ENCODE assay signal across 1 cellular context in genomic region chr7:96321670-96322372, GRCh38.
TF ChIP-seq lines count a peak whose summit lies in the region.

TSS of gene SLC25A13 (minus strand) at chr7:96322098. CDS start at chr7:96321956, 142 bp downstream.

TF ChIP-seq in GM23338, 12 proteins besides CTCF, POLR2A, EP300 and RAD21 (continued from another document):
- TF ChIP-seq, protein P1, sequence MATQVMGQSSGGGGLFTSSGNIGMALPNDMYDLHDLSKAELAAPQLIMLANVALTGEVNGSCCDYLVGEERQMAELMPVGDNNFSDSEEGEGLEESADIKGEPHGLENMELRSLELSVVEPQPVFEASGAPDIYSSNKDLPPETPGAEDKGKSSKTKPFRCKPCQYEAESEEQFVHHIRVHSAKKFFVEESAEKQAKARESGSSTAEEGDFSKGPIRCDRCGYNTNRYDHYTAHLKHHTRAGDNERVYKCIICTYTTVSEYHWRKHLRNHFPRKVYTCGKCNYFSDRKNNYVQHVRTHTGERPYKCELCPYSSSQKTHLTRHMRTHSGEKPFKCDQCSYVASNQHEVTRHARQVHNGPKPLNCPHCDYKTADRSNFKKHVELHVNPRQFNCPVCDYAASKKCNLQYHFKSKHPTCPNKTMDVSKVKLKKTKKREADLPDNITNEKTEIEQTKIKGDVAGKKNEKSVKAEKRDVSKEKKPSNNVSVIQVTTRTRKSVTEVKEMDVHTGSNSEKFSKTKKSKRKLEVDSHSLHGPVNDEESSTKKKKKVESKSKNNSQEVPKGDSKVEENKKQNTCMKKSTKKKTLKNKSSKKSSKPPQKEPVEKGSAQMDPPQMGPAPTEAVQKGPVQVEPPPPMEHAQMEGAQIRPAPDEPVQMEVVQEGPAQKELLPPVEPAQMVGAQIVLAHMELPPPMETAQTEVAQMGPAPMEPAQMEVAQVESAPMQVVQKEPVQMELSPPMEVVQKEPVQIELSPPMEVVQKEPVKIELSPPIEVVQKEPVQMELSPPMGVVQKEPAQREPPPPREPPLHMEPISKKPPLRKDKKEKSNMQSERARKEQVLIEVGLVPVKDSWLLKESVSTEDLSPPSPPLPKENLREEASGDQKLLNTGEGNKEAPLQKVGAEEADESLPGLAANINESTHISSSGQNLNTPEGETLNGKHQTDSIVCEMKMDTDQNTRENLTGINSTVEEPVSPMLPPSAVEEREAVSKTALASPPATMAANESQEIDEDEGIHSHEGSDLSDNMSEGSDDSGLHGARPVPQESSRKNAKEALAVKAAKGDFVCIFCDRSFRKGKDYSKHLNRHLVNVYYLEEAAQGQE (IDR thresholded peaks at IDR 0.05; ENCODE audit: unreplicated experiment): peak; percentile 85
- TF ChIP-seq EZH2phosphoT487 (IDR thresholded peaks at IDR 0.05; ENCODE audit: unreplicated experiment) (no peak), NANOG (IDR thresholded peaks at IDR 0.05; ENCODE audit: borderline replicate concordance) (no peak), ZNF114 (CRISPR knock-in tag; IDR thresholded peaks at IDR 0.05) (no peak)
- TF ChIP-seq, protein P2, sequence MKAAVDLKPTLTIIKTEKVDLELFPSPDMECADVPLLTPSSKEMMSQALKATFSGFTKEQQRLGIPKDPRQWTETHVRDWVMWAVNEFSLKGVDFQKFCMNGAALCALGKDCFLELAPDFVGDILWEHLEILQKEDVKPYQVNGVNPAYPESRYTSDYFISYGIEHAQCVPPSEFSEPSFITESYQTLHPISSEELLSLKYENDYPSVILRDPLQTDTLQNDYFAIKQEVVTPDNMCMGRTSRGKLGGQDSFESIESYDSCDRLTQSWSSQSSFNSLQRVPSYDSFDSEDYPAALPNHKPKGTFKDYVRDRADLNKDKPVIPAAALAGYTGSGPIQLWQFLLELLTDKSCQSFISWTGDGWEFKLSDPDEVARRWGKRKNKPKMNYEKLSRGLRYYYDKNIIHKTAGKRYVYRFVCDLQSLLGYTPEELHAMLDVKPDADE (IDR thresholded peaks at IDR 0.05): no peak
